In the genomic region with DNA sequence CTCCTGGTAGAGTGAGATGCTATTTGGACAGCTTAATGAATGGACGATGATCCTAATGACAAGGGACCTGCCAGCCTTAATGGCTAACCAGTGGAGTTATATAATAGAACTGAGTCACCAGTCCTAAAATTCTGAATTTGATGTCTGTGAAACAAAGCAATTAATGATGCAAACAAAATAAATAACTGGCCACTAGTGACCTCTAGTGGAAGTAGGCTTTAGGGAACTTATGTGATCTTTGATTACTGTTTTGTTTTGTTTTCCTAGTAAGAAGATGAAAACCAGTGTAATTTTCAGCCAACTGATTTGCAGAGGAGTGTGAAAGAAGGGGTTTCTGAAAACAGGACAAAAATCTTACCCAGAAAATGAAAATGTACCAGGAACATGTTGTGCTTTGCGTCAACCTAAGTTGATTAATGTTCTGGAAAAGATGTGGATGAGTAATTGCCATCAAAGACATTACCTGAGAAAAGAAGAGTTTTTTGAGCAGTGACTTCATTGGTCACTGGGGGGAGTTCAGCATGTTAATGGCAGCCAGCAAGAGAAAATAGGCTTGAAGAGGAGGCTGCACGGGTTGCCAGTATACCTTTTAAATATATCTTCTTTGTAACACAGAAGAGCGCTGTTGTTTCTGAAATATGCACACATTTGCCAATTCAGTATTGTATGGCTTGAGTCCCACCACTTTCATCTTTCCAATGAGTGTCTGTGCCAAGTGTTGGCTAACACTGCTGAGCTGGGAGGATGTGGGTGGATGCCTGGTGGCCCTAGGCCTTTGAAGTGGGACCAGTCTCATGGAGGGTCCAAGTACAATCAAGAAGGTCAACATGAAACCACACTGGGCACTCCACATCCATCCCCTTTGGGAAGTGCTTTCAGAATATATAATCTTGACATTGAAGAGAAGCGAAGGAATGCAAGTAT, we compare ENCODE assay signal across 1 cellular context.
TF ChIP-seq lines count a peak whose summit lies in the region.

No MANE protein-coding gene starts in this region.

TF ChIP-seq in SK-N-SH treated with all-trans-retinoic acid at 6 μM for 48 hours, 23 proteins besides CTCF, POLR2A, EP300 and RAD21 (continued from another document):
- TF ChIP-seq, protein P1, sequence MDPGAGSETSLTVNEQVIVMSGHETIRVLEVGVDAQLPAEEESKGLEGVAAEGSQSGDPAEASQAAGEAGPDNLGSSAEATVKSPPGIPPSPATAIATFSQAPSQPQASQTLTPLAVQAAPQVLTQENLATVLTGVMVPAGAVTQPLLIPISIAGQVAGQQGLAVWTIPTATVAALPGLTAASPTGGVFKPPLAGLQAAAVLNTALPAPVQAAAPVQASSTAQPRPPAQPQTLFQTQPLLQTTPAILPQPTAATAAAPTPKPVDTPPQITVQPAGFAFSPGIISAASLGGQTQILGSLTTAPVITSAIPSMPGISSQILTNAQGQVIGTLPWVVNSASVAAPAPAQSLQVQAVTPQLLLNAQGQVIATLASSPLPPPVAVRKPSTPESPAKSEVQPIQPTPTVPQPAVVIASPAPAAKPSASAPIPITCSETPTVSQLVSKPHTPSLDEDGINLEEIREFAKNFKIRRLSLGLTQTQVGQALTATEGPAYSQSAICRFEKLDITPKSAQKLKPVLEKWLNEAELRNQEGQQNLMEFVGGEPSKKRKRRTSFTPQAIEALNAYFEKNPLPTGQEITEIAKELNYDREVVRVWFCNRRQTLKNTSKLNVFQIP (CRISPR knock-in tag; IDR thresholded peaks at IDR 0.05; ENCODE audit: borderline replicate concordance, low read depth): no peak
- TF ChIP-seq BACH2 (CRISPR knock-in tag; IDR thresholded peaks at IDR 0.05; ENCODE audit: borderline replicate concordance) (no peak), OSR1 (CRISPR knock-in tag; IDR thresholded peaks at IDR 0.05) (no peak), GLIS3 (CRISPR knock-in tag; IDR thresholded peaks at IDR 0.05) (no peak), ARNTL (CRISPR knock-in tag; IDR thresholded peaks at IDR 0.05; ENCODE audit: borderline replicate concordance, low read depth) (no peak), ZFP3 (CRISPR knock-in tag; IDR thresholded peaks at IDR 0.05) (no peak)
TF ChIP-seq in SK-N-SH treated with all-trans-retinoic acid at 6 μM for 48 hours: peak in this region for 0.
